8 cellular contexts compared by ENCODE assay signal in genomic region chr12:39442895-39443703, GRCh38. TPM values are rescaled to one million over a fixed set of nuclear protein-coding genes. Genes with fewer than 3 reads are reported as not detected.
DNase-seq lines count a peak whose midpoint lies in the region; ATAC-seq and TF ChIP-seq lines count a peak whose summit lies in the region.

A gene with protein sequence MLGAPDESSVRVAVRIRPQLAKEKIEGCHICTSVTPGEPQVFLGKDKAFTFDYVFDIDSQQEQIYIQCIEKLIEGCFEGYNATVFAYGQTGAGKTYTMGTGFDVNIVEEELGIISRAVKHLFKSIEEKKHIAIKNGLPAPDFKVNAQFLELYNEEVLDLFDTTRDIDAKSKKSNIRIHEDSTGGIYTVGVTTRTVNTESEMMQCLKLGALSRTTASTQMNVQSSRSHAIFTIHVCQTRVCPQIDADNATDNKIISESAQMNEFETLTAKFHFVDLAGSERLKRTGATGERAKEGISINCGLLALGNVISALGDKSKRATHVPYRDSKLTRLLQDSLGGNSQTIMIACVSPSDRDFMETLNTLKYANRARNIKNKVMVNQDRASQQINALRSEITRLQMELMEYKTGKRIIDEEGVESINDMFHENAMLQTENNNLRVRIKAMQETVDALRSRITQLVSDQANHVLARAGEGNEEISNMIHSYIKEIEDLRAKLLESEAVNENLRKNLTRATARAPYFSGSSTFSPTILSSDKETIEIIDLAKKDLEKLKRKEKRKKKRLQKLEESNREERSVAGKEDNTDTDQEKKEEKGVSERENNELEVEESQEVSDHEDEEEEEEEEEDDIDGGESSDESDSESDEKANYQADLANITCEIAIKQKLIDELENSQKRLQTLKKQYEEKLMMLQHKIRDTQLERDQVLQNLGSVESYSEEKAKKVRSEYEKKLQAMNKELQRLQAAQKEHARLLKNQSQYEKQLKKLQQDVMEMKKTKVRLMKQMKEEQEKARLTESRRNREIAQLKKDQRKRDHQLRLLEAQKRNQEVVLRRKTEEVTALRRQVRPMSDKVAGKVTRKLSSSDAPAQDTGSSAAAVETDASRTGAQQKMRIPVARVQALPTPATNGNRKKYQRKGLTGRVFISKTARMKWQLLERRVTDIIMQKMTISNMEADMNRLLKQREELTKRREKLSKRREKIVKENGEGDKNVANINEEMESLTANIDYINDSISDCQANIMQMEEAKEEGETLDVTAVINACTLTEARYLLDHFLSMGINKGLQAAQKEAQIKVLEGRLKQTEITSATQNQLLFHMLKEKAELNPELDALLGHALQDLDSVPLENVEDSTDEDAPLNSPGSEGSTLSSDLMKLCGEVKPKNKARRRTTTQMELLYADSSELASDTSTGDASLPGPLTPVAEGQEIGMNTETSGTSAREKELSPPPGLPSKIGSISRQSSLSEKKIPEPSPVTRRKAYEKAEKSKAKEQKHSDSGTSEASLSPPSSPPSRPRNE (N-terminal part only) (minus strand): TSS chr12:39443120. CDS start chr12:39442970, 150 bp downstream.

- peak within 1 kb of the TSS; percentile 78 for H3K4me3 ChIP-seq in BE2C (ENCODE audit: low read depth, low read length)
- peak within 1 kb of the TSS; percentile 48 to 92 (median 81) for H3K4me3 ChIP-seq in dorsolateral prefrontal cortex
- H3K4me3 ChIP-seq in lower leg skin (ENCODE audit: low read depth, poor library complexity, severe bottlenecking): peak within 1 kb of the TSS; percentile 92

- 1% methylated on average over 38 to 48 of the region's 91 CpGs for WGBS in lower leg skin, 2 donors

- TF ChIP-seq POLR2A in lower leg skin (IDR thresholded peaks at IDR 0.05): no peak

- peaks cover 2% of the 10 kb centered on the region; the same call in 1 of the 2 replicates for H3K9me3 ChIP-seq in BE2C

- peaks cover 24% of the 10 kb centered on the region for H3K4me1 Mint-ChIP-seq in activated CD4-positive, alpha-beta memory T cell treated with anti-CD3 and anti-CD28 coated beads for 36 hours (ENCODE audit: low read depth)

- peak; percentile 98 for DNase-seq in BE2C
- peak; percentile 65 for DNase-seq in GM19238 (ENCODE audit: insufficient read length, low spot score)
- DNase-seq in NCI-H524 treated with DMSO at 0.1 percent for 48 hours (lab: John Stamatoyannopoulos, UW): peak; percentile 32
- peak; percentile 93 for DNase-seq in activated CD4-positive, alpha-beta memory T cell treated with anti-CD3 and anti-CD28 coated beads for 36 hours
- DNase-seq in dorsolateral prefrontal cortex: peak; percentile 70 to 92 (median 84)
- peak; percentile 76 to 97 for DNase-seq in lower leg skin (ENCODE audit: low spot score in 2 of 2)
- DNase-seq in stimulated activated CD4-positive, alpha-beta T cell treated with anti-CD3 and anti-CD28 coated beads, Interleukin-4, amount 100 ng/mL, for 48 hours (ENCODE audit: low read depth in 2 of 2): peak; percentile 73 to 88

- no peaks in the 10 kb centered on the region for H3K9me3 Mint-ChIP-seq in activated CD4-positive, alpha-beta memory T cell treated with anti-CD3 and anti-CD28 coated beads for 36 hours

- H3K27me3 ChIP-seq in BE2C (no peaks in the 10 kb centered on the region), dorsolateral prefrontal cortex (no peaks in the 10 kb centered on the region)

- TF ChIP-seq CTCF in BE2C (IDR thresholded peaks at IDR 0.05; ENCODE audit: low read depth, low read length): peak; percentile 49
- TF ChIP-seq CTCF in dorsolateral prefrontal cortex (IDR thresholded peaks at IDR 0.05 in 54 of 56, conservative IDR thresholded peaks at IDR 0.05 in 2 of 56; ENCODE audit: low read depth in 1 of 56, partially characterized antibody in 56 of 56): peak in 53 of 56 donors; percentile 10 to 70 (median 49)
- no peak for TF ChIP-seq CTCF in lower leg skin (IDR thresholded peaks at IDR 0.05)

- ATAC-seq in HG03439 (IDR thresholded peaks at IDR 0.05; ENCODE audit: unreplicated experiment): peak; percentile 95

- peak within 1 kb of the TSS; percentile 88 for H3K27ac Mint-ChIP-seq in activated CD4-positive, alpha-beta memory T cell treated with anti-CD3 and anti-CD28 coated beads for 36 hours

- CTCF ChIA-PET in activated CD4-positive, alpha-beta memory T cell treated with anti-CD3 and anti-CD28 coated beads for 36 hours (lab: Charles Lee): interaction anchor here (0.6 to 1.5 kb wide), 5 partner anchors 123 to 568 kb away, joined by 3 to 6 read pairs (median 3); no protein-coding TSS in a partner anchor

- peak within 1 kb of the TSS; percentile 46 to 99 (median 97) for H3K27ac ChIP-seq in dorsolateral prefrontal cortex

- POLR2A ChIA-PET in activated CD4-positive, alpha-beta memory T cell treated with anti-CD3 and anti-CD28 coated beads for 36 hours (lab: Charles Lee): interaction anchor here (1.6 to 2.1 kb wide), 3 partner anchors 24 to 178 kb away, joined by 3 to 15 read pairs (median 10); partner anchors contain the start of gene ABCD2

- peak within 1 kb of the TSS; percentile 98 for H3K4me3 Mint-ChIP-seq in activated CD4-positive, alpha-beta memory T cell treated with anti-CD3 and anti-CD28 coated beads for 36 hours

- intact Hi-C loops in activated CD4-positive, alpha-beta memory T cell treated with anti-CD3 and anti-CD28 coated beads for 36 hours (cut with micrococcal nuclease): loop anchor here (1.0 to 10.0 kb wide), 8 partner anchors 24 to 663 kb away; partner anchors contain the start of gene SLC2A13
- intact Hi-C loops in dorsolateral prefrontal cortex (cut with DNase I): loop anchor here (2.0 to 5.0 kb wide), 3 partner anchors 36 to 176 kb away; partner anchors contain the start of gene ABCD2 (in 2 of the 2)
- intact Hi-C loops in lower leg skin (cut with DNase I; ENCODE audit: low total_unique reads): no loop called here

- peaks cover 11% of the 10 kb centered on the region; the same call in 1 of the 2 replicates for H3K36me3 ChIP-seq in BE2C

- H3K36me3 Mint-ChIP-seq in activated CD4-positive, alpha-beta memory T cell treated with anti-CD3 and anti-CD28 coated beads for 36 hours: no peaks in the 10 kb centered on the region

- H3K4me1 ChIP-seq in BE2C: peaks cover 7% of the 10 kb centered on the region

- H3K27me3 Mint-ChIP-seq in activated CD4-positive, alpha-beta memory T cell treated with anti-CD3 and anti-CD28 coated beads for 36 hours: no peaks in the 10 kb centered on the region

RNA-seq across cellular contexts. Expression of the gene that starts here (rescaled TPM):
- 84.0 TPM for polyA plus RNA-seq in BE2C (2012; ENCODE audit: insufficient read depth, insufficient read length, low read depth)
- 10 to 100 TPM; 28.5 to 30.5 TPM for total RNA-seq in activated CD4-positive, alpha-beta memory T cell treated with anti-CD3 and anti-CD28 coated beads for 36 hours
- total RNA-seq in dorsolateral prefrontal cortex (100 to 1,000 TPM in 108 of 120 experiments, 10 to 100 TPM in 12; 71.2 to 177 (median 134) TPM), lower leg skin (10 to 100 TPM; 32.2 to 52.6 (median 44.0) TPM)

Comparison
In these comparisons a context has a peak if more than half of its experiments do, and no peak if none do; other contexts are left out.
1. Peak in every context shown above with its lines: DNase-seq, ATAC-seq, H3K4me3 ChIP-seq and H3K27ac ChIP-seq.
2. DNase-seq: peak in every context shown above with its lines; median percentile 98 in BE2C; 93 in activated CD4-positive, alpha-beta memory T cell treated with anti-CD3 and anti-CD28 coated beads for 36 hours; 86 in lower leg skin; 84 in dorsolateral prefrontal cortex; 80 in stimulated activated CD4-positive, alpha-beta T cell treated with anti-CD3 and anti-CD28 coated beads, Interleukin-4, amount 100 ng/mL, for 48 hours; 65 in GM19238; 32 in NCI-H524 treated with DMSO at 0.1 percent for 48 hours.
3. CTCF ChIP-seq: peak in BE2C (single experiment) and dorsolateral prefrontal cortex (53 of 56); none in lower leg skin (0 of 3).